Comparison of ENCODE assay signal across 12 cellular contexts in genomic region chr6:14739830-14740229, GRCh38.
"Had no signal": no experiment of that assay in that cellular context is flagged by ENCODE, and none has a peak within 500 bp of the region (broad histone marks: within the 10 kb centered on the region; RNA-seq: fewer than 3 reads in every experiment).

No MANE protein-coding gene starts in this region.

- H3K36me3 ChIP-seq: brain microvascular endothelial cell, ovary, tibial artery, vagina had no signal

- H3K4me1 Mint-ChIP-seq: nephron had no signal

- DNase-seq: activated effector memory CD4-positive, alpha-beta T cell treated with Interleukin-2 at 50 U/mL for 16 hours; brain microvascular endothelial cell; dorsolateral prefrontal cortex; glutamatergic neuron; ovary; stimulated activated CD4-positive, alpha-beta T cell treated with anti-CD3 and anti-CD28 coated beads, Interleukin-4, amount 100 ng/mL, for 1 hour; tibial artery had no signal

- H3K27ac ChIP-seq: brain microvascular endothelial cell, dorsolateral prefrontal cortex, ovary, tibial artery, vagina had no signal

- H3K27me3 Mint-ChIP-seq: activated naive CD4-positive, alpha-beta T cell treated with anti-CD3 and anti-CD28 coated beads, Interleukin-2, amount 50 U/mL, for 24 hours had no signal

- H3K27me3 ChIP-seq: brain microvascular endothelial cell, ovary, tibial artery, vagina had no signal

- ATAC-seq: esophagus mucosa had no signal

- H3K4me3 Mint-ChIP-seq: activated naive CD4-positive, alpha-beta T cell treated with anti-CD3 and anti-CD28 coated beads, Interleukin-2, amount 50 U/mL, for 24 hours; nephron; T-helper 2 cell treated with Interferon-gamma antibody and Interleukin-4, amounts not matched to agents 5 μg/mL and 100 μg/mL, for 36 hours had no signal

- H3K4me3 ChIP-seq: dorsolateral prefrontal cortex, ovary, tibial artery, vagina had no signal

- H3K9me3 ChIP-seq: ovary, tibial artery, vagina had no signal

- H3K27ac Mint-ChIP-seq: nephron had no signal
